In genomic region chr1:18716112-18716784, GRCh38 we compare ENCODE assay signal across 1 cellular context.
TF ChIP-seq lines count a peak whose summit lies in the region.

No MANE protein-coding gene starts in this region.

TF ChIP-seq in K562, 482 proteins besides CTCF, POLR2A, EP300 and RAD21 (continued from another document and continues in another):
- TF ChIP-seq ARID4B (CRISPR knock-in tag; IDR thresholded peaks at IDR 0.05) (no peak), ZNF512 (tag; IDR thresholded peaks at IDR 0.05) (peak; percentile 44; the same call in 1 of the 2 replicates), MBD1 (CRISPR knock-in tag; IDR thresholded peaks at IDR 0.05) (no peak), ZNF780A (CRISPR knock-in tag; IDR thresholded peaks at IDR 0.05) (no peak), ATF7 (IDR thresholded peaks at IDR 0.05) (no peak), LARP7 (IDR thresholded peaks at IDR 0.05) (no peak), MTF1 (CRISPR knock-in tag; IDR thresholded peaks at IDR 0.05; ENCODE audit: borderline replicate concordance) (no peak), THRA (IDR thresholded peaks at IDR 0.05) (no peak), FOXA3 (CRISPR knock-in tag; conservative IDR thresholded peaks at IDR 0.05 in 1 of 2, IDR thresholded peaks at IDR 0.05 in 1 of 2) (no peak), TRIM25 (IDR thresholded peaks at IDR 0.05; ENCODE audit: borderline replicate concordance) (no peak), ZBTB2 (IDR thresholded peaks at IDR 0.05) (no peak), SUPT5H (IDR thresholded peaks at IDR 0.05) (no peak), CREB1 (IDR thresholded peaks at IDR 0.05) (0 out of 2 replicates have a peak, but pooled peaks have one; percentile 20), CREB1 (CRISPR knock-in tag; IDR thresholded peaks at IDR 0.05) (no peak), THRAP3 (IDR thresholded peaks at IDR 0.05; ENCODE audit: borderline replicate concordance) (no peak), CHD1 (IDR thresholded peaks at IDR 0.05; ENCODE audit: low read length) (no peak), ATF2 (CRISPR knock-in tag; IDR thresholded peaks at IDR 0.05) (no peak), CC2D1A (IDR thresholded peaks at IDR 0.05) (no peak), NR3C1 (CRISPR knock-in tag; IDR thresholded peaks at IDR 0.05) (no peak), ZNF354B (CRISPR knock-in tag; IDR thresholded peaks at IDR 0.05) (no peak), FOSL1 (tag; conservative IDR thresholded peaks at IDR 0.05) (no peak), DPF2 (IDR thresholded peaks at IDR 0.05) (peak; percentile 39; the same call in 1 of the 2 replicates), BDP1 (IDR thresholded peaks at IDR 0.05; ENCODE audit: insufficient read depth, insufficient read length) (no peak), CREM (IDR thresholded peaks at IDR 0.05; ENCODE audit: low read depth) (peak; percentile 63), GTF2E2 (tag; IDR thresholded peaks at IDR 0.05) (no peak), SPI1 (IDR thresholded peaks at IDR 0.05; ENCODE audit: borderline replicate concordance, low read depth, low read length) (peak; percentile 95), ZNF589 (CRISPR knock-in tag; IDR thresholded peaks at IDR 0.05; ENCODE audit: low read depth) (no peak), PHB2 (IDR thresholded peaks at IDR 0.05; ENCODE audit: low read depth) (no peak), PTBP1 (IDR thresholded peaks at IDR 0.05; ENCODE audit: low read depth, low read length) (no peak), HMG20A (CRISPR knock-in tag; conservative IDR thresholded peaks at IDR 0.05) (no peak), ZNF282 (CRISPR knock-in tag; IDR thresholded peaks at IDR 0.05) (no peak), ZNF644 (tag; IDR thresholded peaks at IDR 0.05; ENCODE audit: low read depth) (no peak), SMARCA4 (IDR thresholded peaks at IDR 0.05) (0 out of 2 replicates have a peak, but pooled peaks have one; percentile 39), KLF6 (CRISPR knock-in tag; IDR thresholded peaks at IDR 0.05; ENCODE audit: borderline replicate concordance) (no peak), NEUROD1 (IDR thresholded peaks at IDR 0.05; ENCODE audit: borderline replicate concordance, low read depth, low read length, partially characterized antibody) (no peak), TCF3 (CRISPR knock-in tag; IDR thresholded peaks at IDR 0.05) (peak; percentile 35; the same call in 1 of the 2 replicates), BHLHE40 (IDR thresholded peaks at IDR 0.05; ENCODE audit: low read length) (no peak), TSHZ1 (CRISPR knock-in tag; IDR thresholded peaks at IDR 0.05) (no peak), SRSF1 (IDR thresholded peaks at IDR 0.05; ENCODE audit: low read depth, low read length) (no peak), ETV6 (IDR thresholded peaks at IDR 0.05; ENCODE audit: borderline replicate concordance in 1 of 2, low read depth in 2 of 2, low read length in 1 of 2) (no peak), ETV6 (CRISPR knock-in tag; IDR thresholded peaks at IDR 0.05; ENCODE audit: borderline replicate concordance) (no peak), MECOM (CRISPR knock-in tag; IDR thresholded peaks at IDR 0.05) (no peak), PHF20 (IDR thresholded peaks at IDR 0.05; ENCODE audit: partially characterized antibody) (no peak), CHD4 (IDR thresholded peaks at IDR 0.05; ENCODE audit: insufficient read depth, insufficient replicate concordance, low read depth, low read length, poor library complexity, severe bottlenecking) (no peak), RHOXF2B (CRISPR knock-in tag; conservative IDR thresholded peaks at IDR 0.05) (no peak), NCOR1 (IDR thresholded peaks at IDR 0.05) (no peak), GABPA (tag; conservative IDR thresholded peaks at IDR 0.05; ENCODE audit: low read depth) (no peak), NFYB (IDR thresholded peaks at IDR 0.05; ENCODE audit: extremely low read depth, insufficient read length) (no peak), U2AF1 (optimal IDR thresholded peaks at IDR 0.05; ENCODE audit: low read depth, low read length) (no peak), TEAD1 (CRISPR knock-in tag; IDR thresholded peaks at IDR 0.05) (no peak), JUN (IDR thresholded peaks at IDR 0.05; ENCODE audit: borderline replicate concordance, low read depth, low read length) (no peak), JUN (CRISPR knock-in tag; IDR thresholded peaks at IDR 0.05; ENCODE audit: borderline replicate concordance) (no peak), SIN3B (IDR thresholded peaks at IDR 0.05; ENCODE audit: low read depth) (no peak), ETV5 (CRISPR knock-in tag; IDR thresholded peaks at IDR 0.05; ENCODE audit: low read depth) (no peak), EWSR1 (IDR thresholded peaks at IDR 0.05; ENCODE audit: borderline replicate concordance, low read depth, partially characterized antibody) (no peak)
